1 cellular context compared by ENCODE assay signal in genomic region chr1:28592314-28593071, GRCh38.
A peak's percentile ranks its signal among the peaks of the same experiment; 100 is the strongest.
TF ChIP-seq lines count a peak whose summit lies in the region.

No MANE protein-coding gene starts in this region.

TF ChIP-seq in HepG2, 621 proteins besides CTCF, POLR2A, EP300 and RAD21 (continued from another document and continues in another):
- TF ChIP-seq ZFX (CRISPR knock-in tag; IDR thresholded peaks at IDR 0.05; ENCODE audit: low read depth) (peak; percentile 29; the same call in 1 of the 2 replicates), ZNF549 (CRISPR knock-in tag; IDR thresholded peaks at IDR 0.05) (no peak), SMAD1 (CRISPR knock-in tag; IDR thresholded peaks at IDR 0.05; ENCODE audit: borderline replicate concordance, low read depth) (0 out of 2 replicates have a peak, but pooled peaks have one; percentile 20), RNF219 (CRISPR knock-in tag; IDR thresholded peaks at IDR 0.05) (no peak), SPEN (CRISPR knock-in tag; IDR thresholded peaks at IDR 0.05; ENCODE audit: low read depth) (peak; percentile 37), ZNF350 (CRISPR knock-in tag; IDR thresholded peaks at IDR 0.05; ENCODE audit: borderline replicate concordance, low read depth) (no peak), ZZZ3 (CRISPR knock-in tag; IDR thresholded peaks at IDR 0.05; ENCODE audit: borderline replicate concordance) (no peak), ZNF333 (CRISPR knock-in tag; IDR thresholded peaks at IDR 0.05; ENCODE audit: borderline replicate concordance) (no peak), SRSF9 (IDR thresholded peaks at IDR 0.05; ENCODE audit: borderline replicate concordance, insufficient read depth, low read depth, low read length, poor library complexity, severe bottlenecking) (no peak), ZBTB40 (IDR thresholded peaks at IDR 0.05) (no peak), ZBTB40 (CRISPR knock-in tag; IDR thresholded peaks at IDR 0.05) (0 out of 2 replicates have a peak, but pooled peaks have one; percentile 8), ZNF777 (CRISPR knock-in tag; IDR thresholded peaks at IDR 0.05) (peak; percentile 15; the same call in 1 of the 2 replicates), MBNL3 (CRISPR knock-in tag; conservative IDR thresholded peaks at IDR 0.05) (no peak), ETS1 (CRISPR knock-in tag; IDR thresholded peaks at IDR 0.05) (no peak), CREB3 (CRISPR knock-in tag; IDR thresholded peaks at IDR 0.05) (no peak), KAT8 (CRISPR knock-in tag; IDR thresholded peaks at IDR 0.05) (no peak), FOXO1 (CRISPR knock-in tag; IDR thresholded peaks at IDR 0.05) (no peak), BCL6 (CRISPR knock-in tag; IDR thresholded peaks at IDR 0.05) (no peak), ZFY (CRISPR knock-in tag; IDR thresholded peaks at IDR 0.05) (peak; percentile 72), ZNF260 (CRISPR knock-in tag; IDR thresholded peaks at IDR 0.05; ENCODE audit: borderline replicate concordance, low read depth) (no peak), AKAP8 (CRISPR knock-in tag; IDR thresholded peaks at IDR 0.05) (no peak), SMARCE1 (IDR thresholded peaks at IDR 0.05; ENCODE audit: borderline replicate concordance) (no peak), MAZ (IDR thresholded peaks at IDR 0.05; ENCODE audit: borderline replicate concordance, low read depth, low read length) (no peak), MAZ (CRISPR knock-in tag; IDR thresholded peaks at IDR 0.05; ENCODE audit: low read depth) (no peak; the same call in 1 of the 2 replicates), LBX2 (CRISPR knock-in tag; IDR thresholded peaks at IDR 0.05; ENCODE audit: borderline replicate concordance) (peak; percentile 45; the same call in 1 of the 2 replicates), THAP11 (CRISPR knock-in tag; IDR thresholded peaks at IDR 0.05) (peak; percentile 8; the same call in 1 of the 2 replicates), TOPORS (CRISPR knock-in tag; IDR thresholded peaks at IDR 0.05) (no peak), KLF11 (CRISPR knock-in tag; IDR thresholded peaks at IDR 0.05) (no peak), HMGXB4 (CRISPR knock-in tag; IDR thresholded peaks at IDR 0.05; ENCODE audit: borderline replicate concordance in 1 of 2, low read depth in 1 of 2) (no peak), ZNF569 (CRISPR knock-in tag; IDR thresholded peaks at IDR 0.05; ENCODE audit: borderline replicate concordance) (no peak), ZNF329 (CRISPR knock-in tag; IDR thresholded peaks at IDR 0.05; ENCODE audit: low read depth) (no peak), ZNF564 (CRISPR knock-in tag; IDR thresholded peaks at IDR 0.05) (no peak; the same call in 1 of the 2 replicates), ZNF282 (IDR thresholded peaks at IDR 0.05; ENCODE audit: partially characterized antibody) (no peak), ZNF451 (CRISPR knock-in tag; IDR thresholded peaks at IDR 0.05) (no peak), POLR2G (IDR thresholded peaks at IDR 0.05; ENCODE audit: low read depth, low read length) (0 out of 2 replicates have a peak, but pooled peaks have one; percentile 54), ZSCAN12 (CRISPR knock-in tag; IDR thresholded peaks at IDR 0.05) (no peak; the same call in 1 of the 2 replicates)
- TF ChIP-seq, protein P1, sequence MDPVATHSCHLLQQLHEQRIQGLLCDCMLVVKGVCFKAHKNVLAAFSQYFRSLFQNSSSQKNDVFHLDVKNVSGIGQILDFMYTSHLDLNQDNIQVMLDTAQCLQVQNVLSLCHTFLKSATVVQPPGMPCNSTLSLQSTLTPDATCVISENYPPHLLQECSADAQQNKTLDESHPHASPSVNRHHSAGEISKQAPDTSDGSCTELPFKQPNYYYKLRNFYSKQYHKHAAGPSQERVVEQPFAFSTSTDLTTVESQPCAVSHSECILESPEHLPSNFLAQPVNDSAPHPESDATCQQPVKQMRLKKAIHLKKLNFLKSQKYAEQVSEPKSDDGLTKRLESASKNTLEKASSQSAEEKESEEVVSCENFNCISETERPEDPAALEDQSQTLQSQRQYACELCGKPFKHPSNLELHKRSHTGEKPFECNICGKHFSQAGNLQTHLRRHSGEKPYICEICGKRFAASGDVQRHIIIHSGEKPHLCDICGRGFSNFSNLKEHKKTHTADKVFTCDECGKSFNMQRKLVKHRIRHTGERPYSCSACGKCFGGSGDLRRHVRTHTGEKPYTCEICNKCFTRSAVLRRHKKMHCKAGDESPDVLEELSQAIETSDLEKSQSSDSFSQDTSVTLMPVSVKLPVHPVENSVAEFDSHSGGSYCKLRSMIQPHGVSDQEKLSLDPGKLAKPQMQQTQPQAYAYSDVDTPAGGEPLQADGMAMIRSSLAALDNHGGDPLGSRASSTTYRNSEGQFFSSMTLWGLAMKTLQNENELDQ (CRISPR knock-in tag; IDR thresholded peaks at IDR 0.05; ENCODE audit: borderline replicate concordance) = no peak
- TF ChIP-seq, protein P2, sequence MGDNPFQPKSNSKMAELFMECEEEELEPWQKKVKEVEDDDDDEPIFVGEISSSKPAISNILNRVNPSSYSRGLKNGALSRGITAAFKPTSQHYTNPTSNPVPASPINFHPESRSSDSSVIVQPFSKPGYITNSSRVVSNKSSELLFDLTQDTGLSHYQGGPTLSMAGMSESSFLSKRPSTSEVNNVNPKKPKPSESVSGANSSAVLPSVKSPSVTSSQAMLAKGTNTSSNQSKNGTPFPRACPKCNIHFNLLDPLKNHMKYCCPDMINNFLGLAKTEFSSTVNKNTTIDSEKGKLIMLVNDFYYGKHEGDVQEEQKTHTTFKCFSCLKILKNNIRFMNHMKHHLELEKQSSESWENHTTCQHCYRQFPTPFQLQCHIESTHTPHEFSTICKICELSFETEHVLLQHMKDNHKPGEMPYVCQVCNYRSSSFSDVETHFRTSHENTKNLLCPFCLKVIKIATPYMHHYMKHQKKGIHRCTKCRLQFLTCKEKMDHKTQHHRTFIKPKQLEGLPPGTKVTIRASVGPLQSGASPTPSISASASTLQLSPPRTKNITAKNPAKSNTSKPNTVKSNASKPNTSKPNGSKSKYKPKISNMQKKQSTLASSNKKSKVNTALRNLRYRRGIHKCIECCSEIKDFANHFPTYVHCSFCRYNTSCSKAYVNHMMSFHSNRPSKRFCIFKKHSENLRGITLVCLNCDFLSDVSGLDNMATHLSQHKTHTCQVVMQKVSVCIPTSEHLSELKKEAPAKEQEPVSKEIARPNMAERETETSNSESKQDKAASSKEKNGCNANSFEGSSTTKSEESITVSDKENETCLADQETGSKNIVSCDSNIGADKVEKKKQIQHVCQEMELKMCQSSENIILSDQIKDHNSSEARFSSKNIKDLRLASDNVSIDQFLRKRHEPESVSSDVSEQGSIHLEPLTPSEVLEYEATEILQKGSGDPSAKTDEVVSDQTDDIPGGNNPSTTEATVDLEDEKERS (CRISPR knock-in tag; IDR thresholded peaks at IDR 0.05) = no peak
